Comparison of ENCODE assay signal across 8 cellular contexts in the genomic region with DNA sequence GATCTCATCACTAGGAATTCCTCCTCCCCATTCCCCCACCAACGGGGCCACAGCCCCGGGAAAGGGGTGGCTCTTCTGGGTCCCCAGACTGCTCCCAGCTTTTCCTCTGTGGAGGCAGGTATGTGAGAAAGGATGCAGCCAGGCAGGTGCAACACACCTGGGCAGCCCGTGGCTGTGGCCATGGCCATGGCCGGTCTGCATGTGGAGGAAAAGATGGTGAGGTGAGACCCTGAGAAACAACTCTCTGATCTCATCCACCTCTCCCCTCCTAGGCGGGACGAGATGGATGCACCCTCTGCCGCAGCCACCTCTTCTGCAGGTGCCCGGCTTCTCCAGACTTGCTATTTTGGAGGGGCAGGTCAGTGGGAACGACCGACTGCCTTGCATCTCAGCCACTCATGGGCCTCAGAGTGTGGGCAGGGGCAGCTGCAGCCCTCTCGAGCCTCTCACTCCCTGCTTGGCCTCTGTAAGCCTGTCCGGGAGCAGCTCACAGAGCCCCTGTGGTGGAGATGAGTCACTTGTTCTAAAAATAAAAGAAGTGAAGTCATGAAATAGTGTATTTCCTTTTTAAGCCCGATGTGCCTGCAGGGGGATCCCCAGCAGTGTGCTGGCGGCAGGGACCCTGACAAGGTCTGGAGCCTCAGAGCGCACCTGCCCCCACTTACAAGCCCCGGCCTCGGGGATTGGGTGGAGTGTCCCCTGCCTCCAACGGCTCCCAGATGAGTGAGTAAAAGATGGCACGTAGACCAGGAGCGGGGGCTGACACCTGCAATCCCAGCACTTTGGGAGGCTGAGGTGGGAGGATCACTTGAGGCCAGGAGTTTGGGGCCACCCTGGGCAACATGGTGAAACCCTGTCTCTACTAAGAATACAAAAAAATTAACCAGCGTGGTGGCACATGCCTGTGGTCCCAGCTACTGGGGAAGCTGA. TPM values are rescaled to one million over a fixed set of nuclear protein-coding genes. Genes with fewer than 3 reads are reported as not detected.
DNase-seq lines count a peak whose midpoint lies in the region; ATAC-seq and TF ChIP-seq lines count a peak whose summit lies in the region.

No MANE protein-coding gene starts in this region.

- H3K27me3 ChIP-seq in GM06990 (replicated peaks; ENCODE audit: control insufficient read depth, insufficient read depth, low read length): no peaks in the 10 kb centered on the region

- TF ChIP-seq CTCF in GM06990 (IDR thresholded peaks at IDR 0.05; ENCODE audit: insufficient read depth, low read length, poor library complexity, severe bottlenecking) (no peak), omental fat pad (IDR thresholded peaks at IDR 0.05) (no peak)

- H3K27ac Mint-ChIP-seq in T-helper 2 cell treated with Interferon-gamma antibody and Interleukin-4, amounts not matched to agents 5 μg/mL and 100 μg/mL, for 36 hours: no peak overlapping the region
- H3K27ac Mint-ChIP-seq in dendritic cell treated with granulocyte-macrophage colony-stimulating factor and Interleukin-4, amounts not matched to agents 40 ng/mL and 50 ng/mL, for 4 days: peak overlapping the region; percentile 1
- no peak overlapping the region for H3K27ac Mint-ChIP-seq in natural killer cell treated with Interleukin-12 subunit alpha and Interleukin-12 subunit beta and Interleukin-15 and Interleukin-18, amount 100 ng/mL, for 72 hours

- no peaks in the 10 kb centered on the region for H3K36me3 ChIP-seq in GM06990 (ENCODE audit: control insufficient read depth, insufficient read depth, low read length)

- H3K4me3 ChIP-seq in GM06990 (replicated peaks; ENCODE audit: low read depth, low read length): no peak overlapping the region; the same call in 1 of the 2 replicates

- no peak overlapping the region for H3K4me3 Mint-ChIP-seq in T-helper 2 cell treated with Interferon-gamma antibody and Interleukin-4, amounts not matched to agents 5 μg/mL and 100 μg/mL, for 36 hours
- H3K4me3 Mint-ChIP-seq in dendritic cell treated with granulocyte-macrophage colony-stimulating factor and Interleukin-4, amounts not matched to agents 40 ng/mL and 50 ng/mL, for 4 days: no peak overlapping the region
- no peak overlapping the region for H3K4me3 Mint-ChIP-seq in natural killer cell treated with Interleukin-12 subunit alpha and Interleukin-12 subunit beta and Interleukin-15 and Interleukin-18, amount 100 ng/mL, for 72 hours

- H3K4me1 Mint-ChIP-seq in T-helper 2 cell treated with Interferon-gamma antibody and Interleukin-4, amounts not matched to agents 5 μg/mL and 100 μg/mL, for 36 hours (ENCODE audit: low read depth): peaks cover 7% of the 10 kb centered on the region
- peaks cover 9% of the 10 kb centered on the region for H3K4me1 Mint-ChIP-seq in dendritic cell treated with granulocyte-macrophage colony-stimulating factor and Interleukin-4, amounts not matched to agents 40 ng/mL and 50 ng/mL, for 4 days (ENCODE audit: low read depth)
- peaks cover 4 to 5% of the 10 kb centered on the region in 2 donors for H3K4me1 Mint-ChIP-seq in natural killer cell treated with Interleukin-12 subunit alpha and Interleukin-12 subunit beta and Interleukin-15 and Interleukin-18, amount 100 ng/mL, for 72 hours (ENCODE audit: low read depth in 2 of 2)

- peak; percentile 83 for DNase-seq in GM06990 (ENCODE audit: extremely low read depth, insufficient read length)
- peak; percentile 74 for DNase-seq in HPDE6-E6E7 (ENCODE audit: extremely low spot score)
- peak; percentile 60 for DNase-seq in T-helper 2 cell treated with Interferon-gamma antibody and Interleukin-4, amounts not matched to agents 5 μg/mL and 100 μg/mL, for 36 hours (ENCODE audit: low spot score)
- no peak for DNase-seq in natural killer cell treated with Interleukin-12 subunit alpha and Interleukin-12 subunit beta and Interleukin-15 and Interleukin-18, amount 100 ng/mL, for 72 hours (ENCODE audit: low spot score)
- no peak for DNase-seq in SK-N-DZ (ENCODE audit: low spot score)
- DNase-seq in omental fat pad (ENCODE audit: low spot score): no peak

- intact Hi-C loops in dendritic cell treated with granulocyte-macrophage colony-stimulating factor and Interleukin-4, amounts not matched to agents 40 ng/mL and 50 ng/mL, for 4 days (cut with micrococcal nuclease): no loop called here

- H3K36me3 Mint-ChIP-seq in T-helper 2 cell treated with Interferon-gamma antibody and Interleukin-4, amounts not matched to agents 5 μg/mL and 100 μg/mL, for 36 hours (ENCODE audit: low read depth): no peaks in the 10 kb centered on the region
- no peaks in the 10 kb centered on the region for H3K36me3 Mint-ChIP-seq in dendritic cell treated with granulocyte-macrophage colony-stimulating factor and Interleukin-4, amounts not matched to agents 40 ng/mL and 50 ng/mL, for 4 days (ENCODE audit: low read depth)
- H3K36me3 Mint-ChIP-seq in natural killer cell treated with Interleukin-12 subunit alpha and Interleukin-12 subunit beta and Interleukin-15 and Interleukin-18, amount 100 ng/mL, for 72 hours: peaks cover 5% of the 10 kb centered on the region

- ATAC-seq in GM21528 (IDR thresholded peaks at IDR 0.05; ENCODE audit: low FRiP score, unreplicated experiment) (peak; percentile 83), omental fat pad (ENCODE audit: low FRiP score) (no peak)
- ATAC-seq in natural killer cell treated with Interleukin-12 subunit alpha and Interleukin-12 subunit beta and Interleukin-15 and Interleukin-18, amount 100 ng/mL, for 72 hours: peak; percentile 63 to 82

- H3K9me3 Mint-ChIP-seq in T-helper 2 cell treated with Interferon-gamma antibody and Interleukin-4, amounts not matched to agents 5 μg/mL and 100 μg/mL, for 36 hours: peaks cover 17% of the 10 kb centered on the region
- peaks cover 19% of the 10 kb centered on the region for H3K9me3 Mint-ChIP-seq in dendritic cell treated with granulocyte-macrophage colony-stimulating factor and Interleukin-4, amounts not matched to agents 40 ng/mL and 50 ng/mL, for 4 days
- peaks cover 4% of the 10 kb centered on the region for H3K9me3 Mint-ChIP-seq in natural killer cell treated with Interleukin-12 subunit alpha and Interleukin-12 subunit beta and Interleukin-15 and Interleukin-18, amount 100 ng/mL, for 72 hours

- no peaks in the 10 kb centered on the region for H3K27me3 Mint-ChIP-seq in T-helper 2 cell treated with Interferon-gamma antibody and Interleukin-4, amounts not matched to agents 5 μg/mL and 100 μg/mL, for 36 hours (ENCODE audit: low read depth)
- peaks cover 22% of the 10 kb centered on the region for H3K27me3 Mint-ChIP-seq in dendritic cell treated with granulocyte-macrophage colony-stimulating factor and Interleukin-4, amounts not matched to agents 40 ng/mL and 50 ng/mL, for 4 days
- peaks cover 19 to 24% of the 10 kb centered on the region in 2 donors for H3K27me3 Mint-ChIP-seq in natural killer cell treated with Interleukin-12 subunit alpha and Interleukin-12 subunit beta and Interleukin-15 and Interleukin-18, amount 100 ng/mL, for 72 hours

RNA-seq across cellular contexts. Expression of gene SMIM38, which starts 10.7 kb away (rescaled TPM):
- total RNA-seq in natural killer cell treated with Interleukin-12 subunit alpha and Interleukin-12 subunit beta and Interleukin-15 and Interleukin-18, amount 100 ng/mL, for 72 hours: under 1 TPM in 1 of 2 donors, not detected in 1; 0.89 TPM
- polyA plus RNA-seq in SK-N-DZ (2014; cell fraction: cytosol; rRNA removed): 1.4 and 1.5 TPM in 2 replicates
- polyA plus RNA-seq in SK-N-DZ (2014; cell fraction: nucleus; rRNA removed): 2.9 and 3.0 TPM in 2 replicates
- total RNA-seq in omental fat pad: 1 to 10 TPM in 1 of 4 donors, under 1 TPM in 3; 0.69 to 1.6 (median 0.85) TPM

Comparison
In these comparisons a context has a peak if more than half of its experiments do, and no peak if none do; other contexts are left out.
1. DNase-seq: peak in GM06990 (single experiment), HPDE6-E6E7 (single experiment) and T-helper 2 cell treated with Interferon-gamma antibody and Interleukin-4, amounts not matched to agents 5 μg/mL and 100 μg/mL, for 36 hours (single experiment); none in natural killer cell treated with Interleukin-12 subunit alpha and Interleukin-12 subunit beta and Interleukin-15 and Interleukin-18, amount 100 ng/mL, for 72 hours (single experiment), SK-N-DZ (single experiment) and omental fat pad (single experiment).